In the genomic region with DNA sequence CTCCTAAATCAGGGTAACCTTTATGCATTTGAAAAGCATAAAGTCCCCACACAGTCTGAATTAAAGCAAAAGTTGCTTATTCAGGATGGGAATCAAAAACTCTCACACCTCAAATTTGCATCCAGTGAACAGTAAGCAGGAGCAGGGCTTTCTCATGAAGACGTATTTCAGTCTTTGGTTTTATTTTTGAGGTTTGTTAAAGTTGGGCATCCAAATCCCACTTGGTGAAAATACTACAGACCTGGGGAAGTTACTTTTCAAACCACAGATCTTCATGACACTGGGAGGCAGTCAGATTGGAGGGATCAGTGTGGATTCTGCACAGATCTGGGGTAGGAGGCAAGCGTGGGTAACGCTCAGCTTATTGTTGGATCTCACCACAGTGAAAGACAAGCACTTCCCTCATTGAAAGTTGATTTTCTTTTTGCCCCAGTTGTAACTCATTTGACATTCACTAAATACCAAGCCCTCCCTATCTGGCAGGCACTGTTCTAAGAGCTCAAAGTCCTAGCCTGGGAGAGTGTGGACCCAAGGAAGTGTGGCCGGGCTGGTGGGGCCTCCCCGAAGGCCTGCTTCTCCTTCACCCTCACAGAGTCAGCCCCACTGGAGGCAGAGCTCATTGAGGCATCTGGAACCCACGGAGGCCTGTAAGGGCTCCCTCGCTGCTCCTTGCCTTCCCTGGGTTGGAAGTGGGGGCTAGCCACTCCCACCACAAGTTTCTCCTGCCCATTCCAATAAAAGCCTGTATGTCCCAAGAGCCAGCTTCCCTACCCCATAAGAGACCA, we compare ENCODE assay signal across 8 cellular contexts. TPM values are rescaled to one million over a fixed set of nuclear protein-coding genes. Genes with fewer than 3 reads are reported as not detected.
DNase-seq lines count a peak whose midpoint lies in the region; ATAC-seq and TF ChIP-seq lines count a peak whose summit lies in the region.

No MANE protein-coding gene starts in this region.

- no peak for TF ChIP-seq CTCF in WERI-Rb-1 (IDR thresholded peaks at IDR 0.05; ENCODE audit: low read depth, low read length)
- no peak for TF ChIP-seq CTCF in heart left ventricle (IDR thresholded peaks at IDR 0.05)
- no peak for TF ChIP-seq CTCF in sigmoid colon (IDR thresholded peaks at IDR 0.05)

- H3K4me1 ChIP-seq in heart left ventricle: peaks cover 0 to 66% (median 19%) of the 10 kb centered on the region in 12 donors
- H3K4me1 ChIP-seq in sigmoid colon: peaks cover 0 to 21% (median 15%) of the 10 kb centered on the region in 4 donors

- no peak for TF ChIP-seq POLR2A in heart left ventricle (IDR thresholded peaks at IDR 0.05)
- TF ChIP-seq POLR2A in sigmoid colon (IDR thresholded peaks at IDR 0.05): no peak

- ATAC-seq in GM18873 (IDR thresholded peaks at IDR 0.05; ENCODE audit: low FRiP score, unreplicated experiment) (peak; percentile 0), heart left ventricle (peak; percentile 2 to 21 (median 8)), HG03520 (IDR thresholded peaks at IDR 0.05; ENCODE audit: unreplicated experiment) (no peak)

- H3K36me3 ChIP-seq in WERI-Rb-1: peaks cover 18% of the 10 kb centered on the region
- peaks cover 0 to 7% (median 0%) of the 10 kb centered on the region in 9 donors for H3K36me3 ChIP-seq in heart left ventricle
- H3K36me3 ChIP-seq in sigmoid colon: no peaks in the 10 kb centered on the region

- WGBS in heart left ventricle, 4 donors: 75 to 85% (median 76%) methylated on average over 6 to 7 of the region's 7 CpGs
- WGBS in sigmoid colon, 2 donors: 41 to 50% methylated on average over 7 of the region's 7 CpGs

- intact Hi-C loops in heart left ventricle (cut with DNase I): no loop called here
- intact Hi-C loops in sigmoid colon (cut with DNase I): no loop called here

- DNase-seq in WERI-Rb-1 (no peak), heart left ventricle (no peak), sigmoid colon (no peak), NCI-H146 treated with DMSO at 0.1 percent for 48 hours (lab: John Stamatoyannopoulos, UW; ENCODE audit: unreplicated experiment) (no peak), NK-92 (lab: John Stamatoyannopoulos, UW; ENCODE audit: unreplicated experiment) (no peak), DMS153 treated with DMSO at 0.1 percent for 48 hours (lab: John Stamatoyannopoulos, UW; ENCODE audit: unreplicated experiment) (no peak)

- no peaks in the 10 kb centered on the region for H3K9me3 ChIP-seq in WERI-Rb-1 (ENCODE audit: severe bottlenecking)
- H3K9me3 ChIP-seq in heart left ventricle: no peaks in the 10 kb centered on the region
- H3K9me3 ChIP-seq in sigmoid colon: no peaks in the 10 kb centered on the region

- no peak for TF ChIP-seq EP300 in sigmoid colon (IDR thresholded peaks at IDR 0.05)

- H3K27me3 ChIP-seq in WERI-Rb-1 (ENCODE audit: insufficient read depth, low read depth, severe bottlenecking): no peaks in the 10 kb centered on the region
- no peaks in the 10 kb centered on the region for H3K27me3 ChIP-seq in heart left ventricle
- H3K27me3 ChIP-seq in sigmoid colon: no peaks in the 10 kb centered on the region

- H3K27ac ChIP-seq in WERI-Rb-1 (0 out of 2 replicates have a peak overlapping the region, but pooled peaks have one; percentile 9), heart left ventricle (peak overlapping the region; percentile 52 to 96 (median 84)), sigmoid colon (peak overlapping the region; percentile 82 to 89 (median 86))

- peak overlapping the region; percentile 18; the same call in 1 of the 2 replicates for H3K4me3 ChIP-seq in WERI-Rb-1 (ENCODE audit: low read depth, low read length)
- H3K4me3 ChIP-seq in heart left ventricle: peak overlapping the region in 9 of 12 donors; percentile 50 to 67 (median 54)
- peak overlapping the region in 3 of 4 donors; percentile 46 to 54 (median 53) for H3K4me3 ChIP-seq in sigmoid colon

RNA-seq across cellular contexts. Expression of a gene that starts 0.8 kb away (rescaled TPM):
- total RNA-seq in heart left ventricle (10 to 100 TPM in 2 of 9 donors, 1 to 10 TPM in 7; 1.5 to 24.2 (median 4.9) TPM), sigmoid colon (10 to 100 TPM in 1 of 4 donors, 1 to 10 TPM in 3; 1.9 to 20.1 (median 6.4) TPM)
- polyA plus RNA-seq in heart left ventricle (10 to 100 TPM in 1 of 2 donors, 1 to 10 TPM in 1; 3.1 to 10.3 TPM), sigmoid colon (100 to 1,000 TPM in 2 of 3 donors, 10 to 100 TPM in 1; 70.9 to 177 (median 153) TPM)

RNA-seq across cellular contexts. Expression of a gene that starts 16.9 kb away (rescaled TPM):
- total RNA-seq in heart left ventricle (10 to 100 TPM in 2 of 9 donors, 1 to 10 TPM in 7; 4.5 to 11.9 (median 6.6) TPM), sigmoid colon (10 to 100 TPM in 2 of 4 donors, 1 to 10 TPM in 2; 5.8 to 18.3 (median 9.4) TPM)
- polyA plus RNA-seq in heart left ventricle (10 to 100 TPM in 1 of 2 donors, 1 to 10 TPM in 1; 3.8 to 21.8 TPM), sigmoid colon (10 to 100 TPM in 1 of 3 donors, 1 to 10 TPM in 2; 4.2 to 19.7 (median 8.8) TPM)

Comparison
In these comparisons a context has a peak if more than half of its experiments do, and no peak if none do; other contexts are left out.
1. H3K27ac ChIP-seq: peak in every context shown above with its lines; median percentile 86 in sigmoid colon; 84 in heart left ventricle; 9 in WERI-Rb-1.